In genomic region chr16:67161595-67162058, GRCh38 we compare ENCODE assay signal across 10 cellular contexts. TPM values are rescaled to one million over a fixed set of nuclear protein-coding genes. Genes with fewer than 3 reads are reported as not detected.
A peak's percentile ranks its signal among the peaks of the same experiment; 100 is the strongest.
DNase-seq lines count a peak whose midpoint lies in the region; ATAC-seq and TF ChIP-seq lines count a peak whose summit lies in the region.
"Had no signal": no experiment of that assay in that cellular context is flagged by ENCODE, and none has a peak within 500 bp of the region (broad histone marks: within the 10 kb centered on the region; RNA-seq: fewer than 3 reads in every experiment).

No MANE protein-coding gene starts in this region.

- peaks cover 59% of the 10 kb centered on the region for H3K4me1 Mint-ChIP-seq in activated CD4-positive, alpha-beta T cell treated with anti-CD3 and anti-CD28 coated beads, Interleukin-2, amount 10 ng/mL, durations not matched to agents 7 days and 5 days
- H3K4me1 Mint-ChIP-seq in activated CD4-positive, alpha-beta T cell treated with anti-CD3 and anti-CD28 coated beads for 36 hours = peaks cover 49% of the 10 kb centered on the region
- peaks cover 41 to 81% of the 10 kb centered on the region in 2 donors for H3K4me1 Mint-ChIP-seq in stimulated activated naive B cell treated with anti-CD40 and anti-IgM and Interleukin-4, amounts not matched to agents 10 μg/mL and 1 μg/mL and 100 μg/mL, for 72 hours

- no peak for TF ChIP-seq CTCF in ascending aorta (IDR thresholded peaks at IDR 0.05)

- no peak overlapping the region for H3K27ac ChIP-seq in ascending aorta

- H3K4me3 ChIP-seq in ascending aorta = peak overlapping the region; percentile 82 to 89
- H3K4me3 ChIP-seq in iPS-15b (ENCODE audit: low read depth, low read length) = peak overlapping the region; percentile 35

- H3K27me3 ChIP-seq in ascending aorta (no peaks in the 10 kb centered on the region), iPS-15b (ENCODE audit: control insufficient read depth, insufficient read depth, low read length) (peaks cover 95% of the 10 kb centered on the region)
- H3K27me3 ChIP-seq: BE2C had no signal

- peak overlapping the region; percentile 36 for H3K27ac Mint-ChIP-seq in activated CD4-positive, alpha-beta T cell treated with anti-CD3 and anti-CD28 coated beads, Interleukin-2, amount 10 ng/mL, durations not matched to agents 7 days and 5 days
- no peak overlapping the region for H3K27ac Mint-ChIP-seq in activated CD4-positive, alpha-beta T cell treated with anti-CD3 and anti-CD28 coated beads for 36 hours
- no peak overlapping the region for H3K27ac Mint-ChIP-seq in stimulated activated naive B cell treated with anti-CD40 and anti-IgM and Interleukin-4, amounts not matched to agents 10 μg/mL and 1 μg/mL and 100 μg/mL, for 72 hours
- H3K27ac Mint-ChIP-seq: activated B cell treated with CpG ODN at 0.5 μM for 24 hours had no signal

- peaks cover 27% of the 10 kb centered on the region for H3K27me3 Mint-ChIP-seq in activated CD4-positive, alpha-beta T cell treated with anti-CD3 and anti-CD28 coated beads, Interleukin-2, amount 10 ng/mL, durations not matched to agents 7 days and 5 days
- peaks cover 25% of the 10 kb centered on the region for H3K27me3 Mint-ChIP-seq in activated CD4-positive, alpha-beta T cell treated with anti-CD3 and anti-CD28 coated beads for 36 hours
- peaks cover 29 to 50% of the 10 kb centered on the region in 2 donors for H3K27me3 Mint-ChIP-seq in stimulated activated naive B cell treated with anti-CD40 and anti-IgM and Interleukin-4, amounts not matched to agents 10 μg/mL and 1 μg/mL and 100 μg/mL, for 72 hours

- POLR2A ChIA-PET in activated CD4-positive, alpha-beta T cell treated with anti-CD3 and anti-CD28 coated beads, Interleukin-2, amount 10 ng/mL, durations not matched to agents 7 days and 5 days (lab: Charles Lee) = no interaction called here
- POLR2A ChIA-PET in activated CD4-positive, alpha-beta T cell treated with anti-CD3 and anti-CD28 coated beads for 36 hours (lab: Charles Lee) = no interaction called here

- ATAC-seq in activated CD4-positive, alpha-beta T cell treated with anti-CD3 and anti-CD28 coated beads for 36 hours = no peak
- ATAC-seq in stimulated activated naive B cell treated with anti-CD40 and anti-IgM and Interleukin-4, amounts not matched to agents 10 μg/mL and 1 μg/mL and 100 μg/mL, for 72 hours (replicated peaks) = no peak

- peak overlapping the region; percentile 51 for H3K4me3 Mint-ChIP-seq in activated CD4-positive, alpha-beta T cell treated with anti-CD3 and anti-CD28 coated beads, Interleukin-2, amount 10 ng/mL, durations not matched to agents 7 days and 5 days
- no peak overlapping the region for H3K4me3 Mint-ChIP-seq in activated CD4-positive, alpha-beta T cell treated with anti-CD3 and anti-CD28 coated beads for 36 hours
- H3K4me3 Mint-ChIP-seq in stimulated activated naive B cell treated with anti-CD40 and anti-IgM and Interleukin-4, amounts not matched to agents 10 μg/mL and 1 μg/mL and 100 μg/mL, for 72 hours = peak overlapping the region; percentile 17 to 59

- peaks cover 21% of the 10 kb centered on the region for H3K36me3 Mint-ChIP-seq in activated CD4-positive, alpha-beta T cell treated with anti-CD3 and anti-CD28 coated beads, Interleukin-2, amount 10 ng/mL, durations not matched to agents 7 days and 5 days (ENCODE audit: low read depth)
- peaks cover 7% of the 10 kb centered on the region for H3K36me3 Mint-ChIP-seq in activated CD4-positive, alpha-beta T cell treated with anti-CD3 and anti-CD28 coated beads for 36 hours (ENCODE audit: low read depth)
- H3K36me3 Mint-ChIP-seq in stimulated activated naive B cell treated with anti-CD40 and anti-IgM and Interleukin-4, amounts not matched to agents 10 μg/mL and 1 μg/mL and 100 μg/mL, for 72 hours = peaks cover 0 to 4% of the 10 kb centered on the region in 2 donors

- no peaks in the 10 kb centered on the region for H3K9me3 ChIP-seq in ascending aorta
- H3K9me3 ChIP-seq in iPS-15b (ENCODE audit: control insufficient read depth, insufficient read depth, low read length) = no peaks in the 10 kb centered on the region
- H3K9me3 ChIP-seq: BE2C had no signal

- CTCF ChIA-PET in activated CD4-positive, alpha-beta T cell treated with anti-CD3 and anti-CD28 coated beads, Interleukin-2, amount 10 ng/mL, durations not matched to agents 7 days and 5 days (lab: Charles Lee) = interaction anchor here (1.3 to 8.0 kb wide), 7 partner anchors 8 to 266 kb away, joined by 3 to 137 read pairs (median 7); partner anchors contain the start of genes MATCAP1, NOL3 and TMEM208
- CTCF ChIA-PET in activated CD4-positive, alpha-beta T cell treated with anti-CD3 and anti-CD28 coated beads for 36 hours (lab: Charles Lee) = interaction anchor here (1.0 to 4.5 kb wide), 5 partner anchors 14 to 228 kb away, joined by 3 to 39 read pairs (median 9); no protein-coding TSS in a partner anchor

- H3K4me1 ChIP-seq in ascending aorta (peaks cover 21 to 41% of the 10 kb centered on the region in 2 donors), iPS-15b (ENCODE audit: control insufficient read depth, insufficient read depth, low read length) (peaks cover 3% of the 10 kb centered on the region)
- H3K4me1 ChIP-seq: BE2C had no signal

- DNase-seq in activated CD4-positive, alpha-beta T cell treated with anti-CD3 and anti-CD28 coated beads, Interleukin-2, amount 10 ng/mL, durations not matched to agents 7 days and 5 days = no peak
- no peak for DNase-seq in activated CD4-positive, alpha-beta T cell treated with anti-CD3 and anti-CD28 coated beads for 36 hours
- DNase-seq in ascending aorta (ENCODE audit: low spot score in 2 of 2) (no peak), HPDE6-E6E7 (ENCODE audit: extremely low spot score) (no peak)
- DNase-seq in stimulated activated naive B cell treated with anti-CD40 and anti-IgM and Interleukin-4, amounts not matched to agents 10 μg/mL and 1 μg/mL and 100 μg/mL, for 72 hours = no peak
- DNase-seq in effector CD4-positive, alpha-beta T cell = no peak
- DNase-seq in stimulated activated naive CD4-positive, alpha-beta T cell treated with Interleukin-2 at 50 U/mL for 16 hours (lab: John Stamatoyannopoulos, UW) = no peak

- H3K9me3 Mint-ChIP-seq in activated CD4-positive, alpha-beta T cell treated with anti-CD3 and anti-CD28 coated beads, Interleukin-2, amount 10 ng/mL, durations not matched to agents 7 days and 5 days = no peaks in the 10 kb centered on the region
- no peaks in the 10 kb centered on the region for H3K9me3 Mint-ChIP-seq in activated CD4-positive, alpha-beta T cell treated with anti-CD3 and anti-CD28 coated beads for 36 hours (ENCODE audit: low read depth)
- peaks cover 0 to 1% of the 10 kb centered on the region in 2 donors for H3K9me3 Mint-ChIP-seq in stimulated activated naive B cell treated with anti-CD40 and anti-IgM and Interleukin-4, amounts not matched to agents 10 μg/mL and 1 μg/mL and 100 μg/mL, for 72 hours
- H3K9me3 Mint-ChIP-seq: activated B cell treated with CpG ODN at 0.5 μM for 24 hours had no signal

- intact Hi-C loops in activated CD4-positive, alpha-beta T cell treated with anti-CD3 and anti-CD28 coated beads for 36 hours (cut with DNase I, micrococcal nuclease) = loop anchor here in 1 of 2 experiments (5.0 kb wide), 1 partner anchor 501 kb away; the partner anchor contains the start of genes ACD and PARD6A
- intact Hi-C loops in ascending aorta (cut with DNase I) = no loop called here

- H3K9ac ChIP-seq in iPS-15b (ENCODE audit: low read depth, low read length) = no peak overlapping the region

- H3K36me3 ChIP-seq in ascending aorta (no peaks in the 10 kb centered on the region), iPS-15b (ENCODE audit: control insufficient read depth, insufficient read depth, low read length) (no peaks in the 10 kb centered on the region)
- H3K36me3 ChIP-seq: BE2C had no signal

RNA-seq across cellular contexts. Expression of gene FBXL8, which starts 1.9 kb away (rescaled TPM):
- total RNA-seq in activated CD4-positive, alpha-beta T cell treated with anti-CD3 and anti-CD28 coated beads, Interleukin-2, amount 10 ng/mL, durations not matched to agents 7 days and 5 days = 10 to 100 TPM; 35.7 to 46.6 TPM
- 10 to 100 TPM; 15.5 to 21.0 TPM for total RNA-seq in activated CD4-positive, alpha-beta T cell treated with anti-CD3 and anti-CD28 coated beads for 36 hours
- 46.1 TPM for total RNA-seq in ascending aorta

RNA-seq across cellular contexts. Expression of gene TRADD, which starts 1.9 kb away (rescaled TPM):
- 10 to 100 TPM; 47.2 to 57.5 TPM for total RNA-seq in activated CD4-positive, alpha-beta T cell treated with anti-CD3 and anti-CD28 coated beads, Interleukin-2, amount 10 ng/mL, durations not matched to agents 7 days and 5 days
- total RNA-seq in activated CD4-positive, alpha-beta T cell treated with anti-CD3 and anti-CD28 coated beads for 36 hours = 10 to 100 TPM; 22.0 to 34.0 TPM
- total RNA-seq in ascending aorta = 27.7 TPM

RNA-seq across cellular contexts. Expression of gene HSF4, which starts 2.9 kb away (rescaled TPM):
- total RNA-seq in activated CD4-positive, alpha-beta T cell treated with anti-CD3 and anti-CD28 coated beads, Interleukin-2, amount 10 ng/mL, durations not matched to agents 7 days and 5 days = 10 to 100 TPM; 49.6 to 58.1 TPM
- 10 to 100 TPM; 15.7 to 20.7 TPM for total RNA-seq in activated CD4-positive, alpha-beta T cell treated with anti-CD3 and anti-CD28 coated beads for 36 hours
- total RNA-seq in ascending aorta = 64.9 TPM

RNA-seq across cellular contexts. Expression of gene NOL3, which starts 8.7 kb away (rescaled TPM):
- 10 to 100 TPM in 1 of 2 experiments, 1 to 10 TPM in 1; 8.9 to 13.3 TPM for total RNA-seq in activated CD4-positive, alpha-beta T cell treated with anti-CD3 and anti-CD28 coated beads, Interleukin-2, amount 10 ng/mL, durations not matched to agents 7 days and 5 days
- total RNA-seq in activated CD4-positive, alpha-beta T cell treated with anti-CD3 and anti-CD28 coated beads for 36 hours = 10 to 100 TPM; 15.5 to 17.5 TPM
- 87.6 TPM for total RNA-seq in ascending aorta

RNA-seq across cellular contexts. Expression of gene B3GNT9, which starts 10.8 kb away (rescaled TPM):
- 1 to 10 TPM; 7.1 to 7.2 TPM for total RNA-seq in activated CD4-positive, alpha-beta T cell treated with anti-CD3 and anti-CD28 coated beads, Interleukin-2, amount 10 ng/mL, durations not matched to agents 7 days and 5 days
- 1 to 10 TPM; 2.3 to 3.0 TPM for total RNA-seq in activated CD4-positive, alpha-beta T cell treated with anti-CD3 and anti-CD28 coated beads for 36 hours
- total RNA-seq in ascending aorta = 40.7 TPM
